Comparison of ENCODE assay signal across 20 cellular contexts in the genomic region with DNA sequence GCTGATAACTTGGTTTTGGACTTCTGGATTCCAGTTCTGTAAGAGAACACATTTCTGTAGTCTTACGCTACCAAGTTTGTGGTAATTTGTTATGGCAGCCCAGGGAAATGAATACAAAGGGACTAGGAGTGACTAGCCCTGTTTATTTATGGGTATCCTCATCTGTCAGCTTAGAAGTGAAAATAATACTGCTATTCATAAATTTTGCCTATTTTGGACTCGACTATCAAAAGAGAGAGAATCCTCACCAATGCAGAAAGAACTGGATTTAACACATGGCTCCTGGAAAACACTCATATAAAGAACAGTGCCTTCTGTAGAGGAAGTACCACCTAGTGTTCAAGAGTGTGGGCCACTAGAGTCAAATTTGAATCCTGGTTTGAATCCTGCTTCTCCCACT. TPM values are rescaled to one million over a fixed set of nuclear protein-coding genes. Genes with fewer than 3 reads are reported as not detected.
DNase-seq lines count a peak whose midpoint lies in the region; ATAC-seq, FAIRE-seq and TF ChIP-seq lines count a peak whose summit lies in the region.
"Had no signal": no experiment of that assay in that cellular context is flagged by ENCODE, and none has a peak within 500 bp of the region (broad histone marks: within the 10 kb centered on the region; RNA-seq: fewer than 3 reads in every experiment).

No MANE protein-coding gene starts in this region.

- no peaks in the 10 kb centered on the region for H3K79me2 ChIP-seq in Loucy (ENCODE audit: insufficient read depth, low read length)

- peak overlapping the region; percentile 39 for H3K27ac Mint-ChIP-seq in activated T-cell treated with anti-CD3 and anti-CD28 coated beads, Interleukin-2, amount 50 U/mL, for 24 hours
- peak overlapping the region; percentile 88 for H3K27ac Mint-ChIP-seq in activated T-helper 2 cell treated with anti-CD3 and anti-CD28 coated beads, Interferon-gamma antibody, Interleukin-2, Interleukin-4, amounts not matched to agents 10 μg/mL and 5 μg/mL and 100 μg/mL, durations not matched to agents 14 hours and 24 hours and 36 hours
- H3K27ac Mint-ChIP-seq in stimulated activated effector memory CD8-positive, alpha-beta T cell treated with anti-CD3 and anti-CD28 coated beads, Interleukin-12 subunit alpha, Interleukin-12 subunit beta, amount 100 ng/mL, for 72 hours: no peak overlapping the region

- intact Hi-C loops in activated T-helper 2 cell treated with anti-CD3 and anti-CD28 coated beads, Interferon-gamma antibody, Interleukin-2, Interleukin-4, amounts not matched to agents 10 μg/mL and 5 μg/mL and 100 μg/mL, durations not matched to agents 14 hours and 24 hours and 36 hours (cut with micrococcal nuclease): no loop called here

- no peaks in the 10 kb centered on the region for H3K27me3 Mint-ChIP-seq in activated T-cell treated with anti-CD3 and anti-CD28 coated beads, Interleukin-2, amount 50 U/mL, for 24 hours
- no peaks in the 10 kb centered on the region for H3K27me3 Mint-ChIP-seq in activated T-helper 2 cell treated with anti-CD3 and anti-CD28 coated beads, Interferon-gamma antibody, Interleukin-2, Interleukin-4, amounts not matched to agents 10 μg/mL and 5 μg/mL and 100 μg/mL, durations not matched to agents 14 hours and 24 hours and 36 hours (ENCODE audit: low read depth)

- H3K4me2 ChIP-seq in Loucy (ENCODE audit: low read depth, low read length, poor library complexity, severe bottlenecking): no peak overlapping the region
- H3K4me2 ChIP-seq: KMS-11 had no signal

- no peak overlapping the region for H3K9ac ChIP-seq in Loucy (ENCODE audit: low read depth, low read length, poor library complexity, severe bottlenecking)
- H3K9ac ChIP-seq: KMS-11 had no signal

- no peaks in the 10 kb centered on the region for H3K9me2 ChIP-seq in Loucy (replicated peaks; ENCODE audit: low read depth, low read length)

- no peaks in the 10 kb centered on the region for H3K9me3 Mint-ChIP-seq in activated T-cell treated with anti-CD3 and anti-CD28 coated beads, Interleukin-2, amount 50 U/mL, for 24 hours
- H3K9me3 Mint-ChIP-seq in activated T-helper 2 cell treated with anti-CD3 and anti-CD28 coated beads, Interferon-gamma antibody, Interleukin-2, Interleukin-4, amounts not matched to agents 10 μg/mL and 5 μg/mL and 100 μg/mL, durations not matched to agents 14 hours and 24 hours and 36 hours: peaks cover 13% of the 10 kb centered on the region
- no peaks in the 10 kb centered on the region for H3K9me3 Mint-ChIP-seq in stimulated activated effector memory CD8-positive, alpha-beta T cell treated with anti-CD3 and anti-CD28 coated beads, Interleukin-12 subunit alpha, Interleukin-12 subunit beta, amount 100 ng/mL, for 72 hours
- H3K9me3 Mint-ChIP-seq: CD8-positive, alpha-beta memory T cell had no signal

- DNase-seq in activated T-cell treated with anti-CD3 and anti-CD28 coated beads, Interleukin-2, amount 50 U/mL, for 24 hours: no peak
- no peak for DNase-seq in activated T-cell treated with anti-CD3 and anti-CD28 coated beads for 4 hours
- DNase-seq in activated T-helper 2 cell treated with anti-CD3 and anti-CD28 coated beads, Interferon-gamma antibody, Interleukin-2, Interleukin-4, amounts not matched to agents 10 μg/mL and 5 μg/mL and 100 μg/mL, durations not matched to agents 14 hours and 24 hours and 36 hours (ENCODE audit: low spot score): no peak
- DNase-seq in stimulated activated effector memory CD8-positive, alpha-beta T cell treated with anti-CD3 and anti-CD28 coated beads, Interleukin-12 subunit alpha, Interleukin-12 subunit beta, amount 100 ng/mL, for 72 hours (ENCODE audit: low spot score in 2 of 2): no peak
- no peak for DNase-seq in HPDE6-E6E7 (ENCODE audit: extremely low spot score)
- no peak for DNase-seq in urothelium cell line (ENCODE audit: low spot score)
- DNase-seq: CD8-positive, alpha-beta memory T cell; GOT3; MV-4-11; NCI-H1694 treated with DMSO at 0.1 percent for 48 hours; NCI-H446; NCI-H526; SJCRH30 had no signal

- no peaks in the 10 kb centered on the region for H3K36me3 Mint-ChIP-seq in activated T-cell treated with anti-CD3 and anti-CD28 coated beads, Interleukin-2, amount 50 U/mL, for 24 hours (ENCODE audit: low read depth)
- H3K36me3 Mint-ChIP-seq in activated T-helper 2 cell treated with anti-CD3 and anti-CD28 coated beads, Interferon-gamma antibody, Interleukin-2, Interleukin-4, amounts not matched to agents 10 μg/mL and 5 μg/mL and 100 μg/mL, durations not matched to agents 14 hours and 24 hours and 36 hours (ENCODE audit: low read depth): peaks cover 33% of the 10 kb centered on the region
- no peaks in the 10 kb centered on the region for H3K36me3 Mint-ChIP-seq in stimulated activated effector memory CD8-positive, alpha-beta T cell treated with anti-CD3 and anti-CD28 coated beads, Interleukin-12 subunit alpha, Interleukin-12 subunit beta, amount 100 ng/mL, for 72 hours

- no peak for TF ChIP-seq CTCF in Loucy (conservative IDR thresholded peaks at IDR 0.05; ENCODE audit: low read length)

- 0 out of 2 replicates have a peak overlapping the region, but pooled peaks have one; percentile 29 for H2AFZ ChIP-seq in Loucy (ENCODE audit: low read length)

- no peaks in the 10 kb centered on the region for H3F3A ChIP-seq in Loucy (ENCODE audit: low read depth)

- peaks cover 51% of the 10 kb centered on the region for H3K4me1 Mint-ChIP-seq in activated T-cell treated with anti-CD3 and anti-CD28 coated beads, Interleukin-2, amount 50 U/mL, for 24 hours (ENCODE audit: low read depth)
- peaks cover 51% of the 10 kb centered on the region for H3K4me1 Mint-ChIP-seq in activated T-helper 2 cell treated with anti-CD3 and anti-CD28 coated beads, Interferon-gamma antibody, Interleukin-2, Interleukin-4, amounts not matched to agents 10 μg/mL and 5 μg/mL and 100 μg/mL, durations not matched to agents 14 hours and 24 hours and 36 hours (ENCODE audit: low read depth)
- H3K4me1 Mint-ChIP-seq in stimulated activated effector memory CD8-positive, alpha-beta T cell treated with anti-CD3 and anti-CD28 coated beads, Interleukin-12 subunit alpha, Interleukin-12 subunit beta, amount 100 ng/mL, for 72 hours: peaks cover 26% of the 10 kb centered on the region

- no peak overlapping the region for H3K4me3 ChIP-seq in Loucy (ENCODE audit: low read length, poor library complexity, severe bottlenecking)
- H3K4me3 ChIP-seq: SJCRH30 had no signal

- no peaks in the 10 kb centered on the region for H4K20me1 ChIP-seq in Loucy (ENCODE audit: insufficient read depth, low read length, poor library complexity, severe bottlenecking)

- no peaks in the 10 kb centered on the region for H3K9me3 ChIP-seq in Loucy (ENCODE audit: insufficient read depth, low read depth, low read length)
- H3K9me3 ChIP-seq: SJCRH30 had no signal

- H3K27me3 ChIP-seq in Loucy (ENCODE audit: insufficient read depth, low read length, poor library complexity, severe bottlenecking): no peaks in the 10 kb centered on the region
- H3K27me3 ChIP-seq: SJCRH30 had no signal

- peak; percentile 57 for ATAC-seq in stimulated activated effector memory CD8-positive, alpha-beta T cell treated with anti-CD3 and anti-CD28 coated beads, Interleukin-12 subunit alpha, Interleukin-12 subunit beta, amount 100 ng/mL, for 72 hours

- H3K4me3 Mint-ChIP-seq in activated T-cell treated with anti-CD3 and anti-CD28 coated beads, Interleukin-2, amount 50 U/mL, for 24 hours: no peak overlapping the region
- no peak overlapping the region for H3K4me3 Mint-ChIP-seq in activated T-helper 2 cell treated with anti-CD3 and anti-CD28 coated beads, Interferon-gamma antibody, Interleukin-2, Interleukin-4, amounts not matched to agents 10 μg/mL and 5 μg/mL and 100 μg/mL, durations not matched to agents 14 hours and 24 hours and 36 hours (ENCODE audit: low read depth)
- H3K4me3 Mint-ChIP-seq in stimulated activated effector memory CD8-positive, alpha-beta T cell treated with anti-CD3 and anti-CD28 coated beads, Interleukin-12 subunit alpha, Interleukin-12 subunit beta, amount 100 ng/mL, for 72 hours: no peak overlapping the region
- H3K4me3 Mint-ChIP-seq: CD8-positive, alpha-beta memory T cell had no signal

- no peaks in the 10 kb centered on the region for H3K36me3 ChIP-seq in Loucy (ENCODE audit: insufficient read depth, low read length)
- H3K36me3 ChIP-seq: SJCRH30 had no signal

- H3K4me1 ChIP-seq in Loucy (ENCODE audit: insufficient read depth, low read length, poor library complexity, severe bottlenecking): peaks cover 8% of the 10 kb centered on the region
- H3K4me1 ChIP-seq: SJCRH30 had no signal

- no peak for FAIRE-seq in urothelium cell line (lab: Jason Lieb, UNC)
- FAIRE-seq: G401.6, GM18507, HTR-8/SVneo, RCC 7860 had no signal

RNA-seq across cellular contexts. Expression of a gene that starts 22.6 kb away (rescaled TPM):
- total RNA-seq in activated T-helper 2 cell treated with anti-CD3 and anti-CD28 coated beads, Interferon-gamma antibody, Interleukin-2, Interleukin-4, amounts not matched to agents 10 μg/mL and 5 μg/mL and 100 μg/mL, durations not matched to agents 14 hours and 24 hours and 36 hours: 8.2 and 8.6 TPM in 2 replicates
- total RNA-seq: Daoy, SJCRH30 had no signal

RNA-seq across cellular contexts. Expression of a gene that starts 28.6 kb away (rescaled TPM):
- total RNA-seq in activated T-helper 2 cell treated with anti-CD3 and anti-CD28 coated beads, Interferon-gamma antibody, Interleukin-2, Interleukin-4, amounts not matched to agents 10 μg/mL and 5 μg/mL and 100 μg/mL, durations not matched to agents 14 hours and 24 hours and 36 hours: 386 and 390 TPM in 2 replicates
- total RNA-seq: Daoy had no signal

RNA-seq across cellular contexts. Expression of a gene that starts 52.1 kb away (rescaled TPM):
- total RNA-seq in activated T-helper 2 cell treated with anti-CD3 and anti-CD28 coated beads, Interferon-gamma antibody, Interleukin-2, Interleukin-4, amounts not matched to agents 10 μg/mL and 5 μg/mL and 100 μg/mL, durations not matched to agents 14 hours and 24 hours and 36 hours: 49.3 and 49.4 TPM in 2 replicates

RNA-seq across cellular contexts. Expression of a gene that starts 57.1 kb away (rescaled TPM):
- total RNA-seq in activated T-helper 2 cell treated with anti-CD3 and anti-CD28 coated beads, Interferon-gamma antibody, Interleukin-2, Interleukin-4, amounts not matched to agents 10 μg/mL and 5 μg/mL and 100 μg/mL, durations not matched to agents 14 hours and 24 hours and 36 hours: 2.8 and 3.0 TPM in 2 replicates
